ENCODE assay signal across 19 cellular contexts in the genomic region with DNA sequence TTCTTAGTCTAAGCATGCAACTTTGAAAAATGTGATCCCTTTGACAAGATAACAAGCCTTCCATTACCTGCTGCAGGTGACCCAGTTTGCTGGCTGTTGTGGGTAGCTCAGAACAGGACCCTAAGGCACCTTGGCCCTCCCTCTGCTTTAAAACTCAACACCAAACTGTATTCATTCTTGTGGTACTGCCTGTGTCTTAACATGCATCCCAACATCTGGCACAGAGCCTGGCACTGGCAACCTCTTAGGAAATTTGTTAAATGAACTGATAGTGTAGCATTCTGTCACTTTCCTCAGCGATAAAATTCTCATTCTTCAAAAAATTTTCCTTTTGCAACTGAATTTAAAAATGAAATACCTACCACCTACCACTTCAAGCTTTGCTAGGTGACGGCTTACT.
"Had no signal": no experiment of that assay in that cellular context is flagged by ENCODE, and none has a peak within 500 bp of the region (broad histone marks: within the 10 kb centered on the region; RNA-seq: fewer than 3 reads in every experiment).

No MANE protein-coding gene starts in this region.

- ATAC-seq: activated CD4-positive, alpha-beta T cell treated with anti-CD3 and anti-CD28 coated beads for 36 hours; activated naive CD8-positive, alpha-beta T cell treated with anti-CD3 and anti-CD28 coated beads, Interleukin-2, amount 50 U/mL, for 24 hours; body of pancreas; natural killer cell treated with Interleukin-12 subunit alpha and Interleukin-12 subunit beta and Interleukin-15 and Interleukin-18, amount 100 ng/mL, for 72 hours had no signal

- H3K36me3 Mint-ChIP-seq: memory B cell had no signal

- H3K36me3 ChIP-seq: WERI-Rb-1 had no signal

- H3K4me3 Mint-ChIP-seq: activated CD4-positive, alpha-beta memory T cell treated with anti-CD3 and anti-CD28 coated beads, Interleukin-2, amount 10 ng/mL, durations not matched to agents 7 days and 5 days; activated CD4-positive, alpha-beta T cell treated with anti-CD3 and anti-CD28 coated beads for 36 hours; activated naive CD8-positive, alpha-beta T cell treated with anti-CD3 and anti-CD28 coated beads, Interleukin-2, amount 50 U/mL, for 24 hours; memory B cell; natural killer cell treated with Interleukin-12 subunit alpha and Interleukin-12 subunit beta and Interleukin-15 and Interleukin-18, amount 100 ng/mL, for 72 hours; stimulated activated naive CD8-positive, alpha-beta T cell treated with anti-CD3 and anti-CD28 coated beads, Interleukin-15, Interleukin-2, amounts not matched to agents 100 ng/mL and 50 ng/mL, for 24 hours had no signal

- H3K4me1 Mint-ChIP-seq: activated CD4-positive, alpha-beta memory T cell treated with anti-CD3 and anti-CD28 coated beads, Interleukin-2, amount 10 ng/mL, durations not matched to agents 7 days and 5 days; activated CD4-positive, alpha-beta T cell treated with anti-CD3 and anti-CD28 coated beads for 36 hours; activated naive CD8-positive, alpha-beta T cell treated with anti-CD3 and anti-CD28 coated beads, Interleukin-2, amount 50 U/mL, for 24 hours; memory B cell had no signal

- H3K27me3 Mint-ChIP-seq: activated CD4-positive, alpha-beta memory T cell treated with anti-CD3 and anti-CD28 coated beads, Interleukin-2, amount 10 ng/mL, durations not matched to agents 7 days and 5 days; activated naive CD8-positive, alpha-beta T cell treated with anti-CD3 and anti-CD28 coated beads, Interleukin-2, amount 50 U/mL, for 24 hours; natural killer cell treated with Interleukin-12 subunit alpha and Interleukin-12 subunit beta and Interleukin-15 and Interleukin-18, amount 100 ng/mL, for 72 hours had no signal

- H3K9me3 ChIP-seq: body of pancreas had no signal

- H3K4me1 ChIP-seq: body of pancreas had no signal

- H3K27me3 ChIP-seq: body of pancreas, hepatocyte had no signal

- H3K27ac ChIP-seq: body of pancreas, hepatocyte, SK-N-MC, WERI-Rb-1 had no signal

- FAIRE-seq: frontal cortex had no signal

- H3K9me3 Mint-ChIP-seq: activated naive CD8-positive, alpha-beta T cell treated with anti-CD3 and anti-CD28 coated beads, Interleukin-2, amount 50 U/mL, for 24 hours; memory B cell had no signal

- DNase-seq: activated CD4-positive, alpha-beta memory T cell treated with anti-CD3 and anti-CD28 coated beads, Interleukin-2, amount 10 ng/mL, durations not matched to agents 7 days and 5 days; activated CD4-positive, alpha-beta T cell treated with anti-CD3 and anti-CD28 coated beads for 36 hours; activated CD8-positive, alpha-beta memory T cell treated with anti-CD3 and anti-CD28 coated beads, Interleukin-2, amount 50 U/mL, for 48 hours; activated naive CD4-positive, alpha-beta T cell; activated naive CD8-positive, alpha-beta T cell treated with anti-CD3 and anti-CD28 coated beads, Interleukin-2, amount 50 U/mL, for 24 hours; dermis blood vessel endothelial cell; kidney glomerular epithelial cell; stimulated activated CD4-positive, alpha-beta T cell treated with anti-CD3 and anti-CD28 coated beads, Interleukin-15, amount 100 ng/mL, for 24 hours; stimulated activated CD4-positive, alpha-beta T cell treated with anti-CD3 and anti-CD28 coated beads, Interleukin-4, amount 100 ng/mL, for 24 hours; T-helper 1 cell; WERI-Rb-1 had no signal

- H3K27ac Mint-ChIP-seq: activated CD4-positive, alpha-beta memory T cell treated with anti-CD3 and anti-CD28 coated beads, Interleukin-2, amount 10 ng/mL, durations not matched to agents 7 days and 5 days; activated CD4-positive, alpha-beta T cell treated with anti-CD3 and anti-CD28 coated beads for 36 hours; activated naive CD8-positive, alpha-beta T cell treated with anti-CD3 and anti-CD28 coated beads, Interleukin-2, amount 50 U/mL, for 24 hours; memory B cell; natural killer cell treated with Interleukin-12 subunit alpha and Interleukin-12 subunit beta and Interleukin-15 and Interleukin-18, amount 100 ng/mL, for 72 hours; progenitor cell of endocrine pancreas; stimulated activated naive CD8-positive, alpha-beta T cell treated with anti-CD3 and anti-CD28 coated beads, Interleukin-15, Interleukin-2, amounts not matched to agents 100 ng/mL and 50 ng/mL, for 24 hours had no signal

- H3K4me3 ChIP-seq: body of pancreas, hepatocyte, SK-N-MC had no signal
